8 cellular contexts compared by ENCODE assay signal in the genomic region with DNA sequence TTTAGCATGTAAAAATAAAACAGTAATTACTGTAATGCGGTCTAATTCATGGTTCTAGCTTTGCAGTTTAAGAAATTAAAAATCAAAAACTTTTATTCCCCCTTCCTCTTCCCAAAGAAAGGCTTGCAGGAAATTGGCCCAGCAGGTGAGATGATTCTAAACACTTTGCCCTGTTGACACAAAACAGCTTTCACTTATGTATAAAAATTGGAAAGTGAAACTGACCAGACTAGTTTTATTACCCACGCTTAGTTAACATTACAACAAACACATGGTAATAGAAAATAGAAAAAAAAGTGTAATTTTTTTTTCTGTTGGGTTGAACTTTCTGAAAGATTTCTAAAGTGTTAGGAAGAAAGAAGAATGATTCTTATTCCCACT. TPM values are rescaled to one million over a fixed set of nuclear protein-coding genes. Genes with fewer than 3 reads are reported as not detected.
DNase-seq lines count a peak whose midpoint lies in the region; TF ChIP-seq lines count a peak whose summit lies in the region.

No MANE protein-coding gene starts in this region.

- peak overlapping the region; percentile 75 for H3K27ac ChIP-seq in endodermal cell (ENCODE audit: low read depth, low read length)

- H3K4me3 ChIP-seq in endodermal cell (ENCODE audit: low read length) = peak overlapping the region; percentile 88

- DNase-seq in DMS53 (lab: John Stamatoyannopoulos, UW) = peak; percentile 72
- DNase-seq in NCI-H69 (lab: John Stamatoyannopoulos, UW) = peak; percentile 46
- no peak for DNase-seq in endodermal cell
- DNase-seq in osteocyte (ENCODE audit: extremely low spot score, unreplicated experiment) = no peak
- no peak for DNase-seq in putamen (ENCODE audit: low spot score)
- DNase-seq in GDM1 (lab: John Stamatoyannopoulos, UW) = no peak
- DNase-seq in GM13976 (ENCODE audit: low spot score) = no peak
- no peak for DNase-seq in amygdala (lab: John Stamatoyannopoulos, UW)

- in situ Hi-C loops in GM13976 (cut with MboI; ENCODE audit: low sequenced_read_pairs, unreplicated experiment) = no loop called here

- H3K9ac ChIP-seq in endodermal cell (ENCODE audit: extremely low read depth, low read length, poor library complexity, severe bottlenecking) = peak overlapping the region; percentile 73

- H3K4me1 ChIP-seq in endodermal cell (ENCODE audit: control insufficient read depth, insufficient read depth, low read length) = peaks cover 16% of the 10 kb centered on the region

- TF ChIP-seq CTCF in endodermal cell (conservative IDR thresholded peaks at IDR 0.05) (no peak), osteocyte (IDR thresholded peaks at IDR 0.05) (no peak), GM13976 (IDR thresholded peaks at IDR 0.05; ENCODE audit: borderline replicate concordance, control extremely low read depth, extremely low read depth, insufficient read depth, missing control alignments) (no peak)

- no peaks in the 10 kb centered on the region for H3K36me3 Mint-ChIP-seq in endodermal cell (ENCODE audit: low read depth)
- H3K36me3 Mint-ChIP-seq in osteocyte (ENCODE audit: unreplicated experiment) = no peaks in the 10 kb centered on the region

- H3K27ac Mint-ChIP-seq in endodermal cell (peak overlapping the region; percentile 99), osteocyte (ENCODE audit: unreplicated experiment) (peak overlapping the region; percentile 87)

- no peaks in the 10 kb centered on the region for H3K36me3 ChIP-seq in endodermal cell (ENCODE audit: control insufficient read depth, insufficient read depth, low read length)

- peaks cover 1% of the 10 kb centered on the region for H3K9me3 Mint-ChIP-seq in endodermal cell
- H3K9me3 Mint-ChIP-seq in osteocyte (ENCODE audit: unreplicated experiment) = peaks cover 1% of the 10 kb centered on the region

- 73 to 100% methylated on average over 1 to 2 of the region's 2 CpGs for WGBS in endodermal cell (ENCODE audit: insufficient coverage in 1 of 2, insufficient read length in 1 of 2), 2 experiments

- peaks cover 37% of the 10 kb centered on the region for H3K4me1 Mint-ChIP-seq in endodermal cell
- H3K4me1 Mint-ChIP-seq in osteocyte (ENCODE audit: unreplicated experiment) = peaks cover 47% of the 10 kb centered on the region

- H3K4me3 Mint-ChIP-seq in endodermal cell (peak overlapping the region; percentile 93), osteocyte (ENCODE audit: unreplicated experiment) (peak overlapping the region; percentile 95)

- no peaks in the 10 kb centered on the region for H3K9me3 ChIP-seq in endodermal cell (ENCODE audit: control insufficient read depth, low read length)

- H3K27me3 Mint-ChIP-seq in endodermal cell (ENCODE audit: insufficient read depth) = no peaks in the 10 kb centered on the region
- H3K27me3 Mint-ChIP-seq in osteocyte (ENCODE audit: unreplicated experiment) = no peaks in the 10 kb centered on the region

- no peaks in the 10 kb centered on the region for H3K27me3 ChIP-seq in endodermal cell (ENCODE audit: control insufficient read depth, insufficient read depth, low read length, poor library complexity, severe bottlenecking)

RNA-seq across cellular contexts. Expression of a gene that starts 1.2 kb away (rescaled TPM):
- total RNA-seq in endodermal cell = 10 to 100 TPM; 29.3 to 30.4 TPM
- 28.3 TPM for polyA plus RNA-seq in endodermal cell (2013, experiment 1 of 2)
- polyA plus RNA-seq in endodermal cell (2013, experiment 2 of 2) = 27.9 TPM
- total RNA-seq in osteocyte = 37.6 and 38.0 TPM in 2 replicates

Comparison
In these comparisons a context has a peak if more than half of its experiments do, and no peak if none do; other contexts are left out.
1. DNase-seq: peak in DMS53 (single experiment) and NCI-H69 (single experiment); none in endodermal cell (single experiment), osteocyte (single experiment), putamen (single experiment), GDM1 (single experiment), GM13976 (single experiment) and amygdala (0 of 56).